Comparison of ENCODE assay signal across 18 cellular contexts in the genomic region with DNA sequence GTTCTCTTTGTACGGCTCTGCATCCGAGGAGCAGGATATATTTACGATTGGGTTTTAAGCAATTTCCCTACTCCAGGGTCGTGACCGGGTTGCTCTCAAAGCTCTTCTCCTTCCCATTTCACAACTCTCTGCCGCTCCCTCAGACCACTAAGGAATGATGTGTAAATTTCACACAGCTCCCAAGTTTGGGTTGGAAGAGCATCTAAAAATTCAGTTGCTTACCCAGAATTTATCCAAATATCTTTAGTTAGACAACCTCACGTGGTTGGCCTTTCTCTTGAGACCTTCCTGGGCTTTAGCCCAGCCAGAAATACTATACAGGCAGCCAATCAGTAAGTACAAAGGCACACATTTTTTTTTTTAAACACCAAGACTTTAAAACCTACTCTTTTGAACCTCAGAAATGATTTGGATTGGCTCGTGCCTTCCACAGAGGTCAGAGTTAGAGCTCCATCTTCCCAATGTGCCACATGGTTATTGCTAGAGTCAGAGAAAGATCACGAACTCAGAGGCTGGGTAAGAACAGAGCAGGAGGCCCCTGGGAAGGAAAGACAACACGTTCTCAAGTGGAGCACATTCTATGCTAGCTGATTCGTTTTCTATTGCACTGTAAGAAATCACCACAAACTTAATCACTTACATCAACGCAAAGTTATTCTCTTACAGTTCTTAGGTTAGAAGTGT.
A peak's percentile ranks its signal among the peaks of the same experiment; 100 is the strongest.
DNase-seq lines count a peak whose midpoint lies in the region; ATAC-seq and TF ChIP-seq lines count a peak whose summit lies in the region.
"Had no signal": no experiment of that assay in that cellular context is flagged by ENCODE, and none has a peak within 500 bp of the region (broad histone marks: within the 10 kb centered on the region; RNA-seq: fewer than 3 reads in every experiment).

No MANE protein-coding gene starts in this region.

- 64 to 67% methylated on average over 12 of the region's 12 CpGs for WGBS in heart right ventricle, 2 donors
- 46 to 54% methylated on average over 12 of the region's 12 CpGs for WGBS in tibial nerve, 2 donors

- H3K4me3 ChIP-seq in fibroblast of mammary gland (ENCODE audit: control insufficient read depth, low read depth, low read length) (no peak overlapping the region), heart right ventricle (no peak overlapping the region), tibial nerve (no peak overlapping the region)

- DNase-seq in fibroblast of mammary gland (ENCODE audit: low read depth) (peak; percentile 20), heart right ventricle (peak in 1 of 2 donors; percentile 11), nephron progenitor cell (no peak), tibial nerve (ENCODE audit: low spot score in 2 of 2) (peak; percentile 47 to 82), osteocyte (ENCODE audit: extremely low spot score, unreplicated experiment) (no peak), NCI-H2107 treated with DMSO at 0.1 percent for 48 hours (lab: John Stamatoyannopoulos, UW; ENCODE audit: unreplicated experiment) (no peak), SKM-1 (lab: John Stamatoyannopoulos, UW; ENCODE audit: unreplicated experiment) (no peak)
- no peak for DNase-seq in stimulated activated CD4-positive, alpha-beta T cell treated with anti-CD3 and anti-CD28 coated beads, Interleukin-4, amount 100 ng/mL, for 1 hour
- DNase-seq: BE2C; Calu3; CD4-positive, alpha-beta memory T cell; H7; Kasumi-1; NCI-H187; NCI-H446; NCI-H69; SHP77 treated with DMSO at 0.1 percent for 48 hours had no signal

- H3K36me3 ChIP-seq in heart right ventricle (no peaks in the 10 kb centered on the region), tibial nerve (no peaks in the 10 kb centered on the region)
- H3K36me3 ChIP-seq: BE2C had no signal

- H3K9me3 ChIP-seq in heart right ventricle = no peaks in the 10 kb centered on the region
- H3K9me3 ChIP-seq in tibial nerve = no peaks in the 10 kb centered on the region
- H3K9me3 ChIP-seq: BE2C had no signal

- TF ChIP-seq CTCF in fibroblast of mammary gland (conservative IDR thresholded peaks at IDR 0.05; ENCODE audit: control insufficient read depth, insufficient read depth, low read depth, low read length) (no peak), heart right ventricle (IDR thresholded peaks at IDR 0.05) (no peak), nephron progenitor cell (IDR thresholded peaks at IDR 0.05) (no peak), tibial nerve (IDR thresholded peaks at IDR 0.05) (no peak), osteocyte (IDR thresholded peaks at IDR 0.05) (no peak)

- no peak for TF ChIP-seq POLR2A in tibial nerve (IDR thresholded peaks at IDR 0.05)

- H3K27me3 Mint-ChIP-seq in nephron progenitor cell (ENCODE audit: low read depth, poor library complexity) (peaks cover 9% of the 10 kb centered on the region), osteocyte (ENCODE audit: unreplicated experiment) (no peaks in the 10 kb centered on the region)
- H3K27me3 Mint-ChIP-seq: IgD-negative memory B cell had no signal

- peaks cover 0 to 31% (median 0%) of the 10 kb centered on the region in 7 donors for H3K27me3 ChIP-seq in heart right ventricle
- no peaks in the 10 kb centered on the region for H3K27me3 ChIP-seq in tibial nerve
- H3K27me3 ChIP-seq: BE2C had no signal

- H3K27ac Mint-ChIP-seq in nephron progenitor cell = peak overlapping the region; percentile 36
- H3K27ac Mint-ChIP-seq in osteocyte (ENCODE audit: unreplicated experiment) = no peak overlapping the region
- H3K27ac Mint-ChIP-seq: IgD-negative memory B cell had no signal

- ATAC-seq in heart right ventricle = peak in 6 of 8 donors; percentile 48 to 78 (median 60)

- no peak overlapping the region for H3K4me3 Mint-ChIP-seq in nephron progenitor cell
- no peak overlapping the region for H3K4me3 Mint-ChIP-seq in osteocyte (ENCODE audit: unreplicated experiment)
- H3K4me3 Mint-ChIP-seq: CD4-positive, alpha-beta memory T cell; IgD-negative memory B cell had no signal

- H3K36me3 Mint-ChIP-seq in nephron progenitor cell (ENCODE audit: low read depth) (no peaks in the 10 kb centered on the region), osteocyte (ENCODE audit: unreplicated experiment) (no peaks in the 10 kb centered on the region)
- H3K36me3 Mint-ChIP-seq: CD4-positive, alpha-beta memory T cell; IgD-negative memory B cell had no signal

- H3K27ac ChIP-seq in heart right ventricle (no peak overlapping the region), tibial nerve (peak overlapping the region in 2 of 4 donors; percentile 17 to 34)

- H3K9me3 Mint-ChIP-seq in nephron progenitor cell (no peaks in the 10 kb centered on the region), osteocyte (ENCODE audit: unreplicated experiment) (peaks cover 4% of the 10 kb centered on the region)
- H3K9me3 Mint-ChIP-seq: CD4-positive, alpha-beta memory T cell; IgD-negative memory B cell had no signal

- intact Hi-C loops in heart right ventricle (cut with DNase I) = no loop called here

- peak in 1 of 2 donors; percentile 83 for TF ChIP-seq EP300 in tibial nerve (IDR thresholded peaks at IDR 0.05)

- no peaks in the 10 kb centered on the region for H3K4me1 ChIP-seq in heart right ventricle
- H3K4me1 ChIP-seq in tibial nerve = peaks cover 0 to 21% (median 0%) of the 10 kb centered on the region in 4 donors

- peaks cover 49% of the 10 kb centered on the region for H3K4me1 Mint-ChIP-seq in nephron progenitor cell
- no peaks in the 10 kb centered on the region for H3K4me1 Mint-ChIP-seq in osteocyte (ENCODE audit: unreplicated experiment)
- H3K4me1 Mint-ChIP-seq: CD4-positive, alpha-beta memory T cell; IgD-negative memory B cell had no signal

Comparison
In these comparisons a context has a peak if more than half of its experiments do, and no peak if none do; other contexts are left out.
1. DNase-seq: peak in fibroblast of mammary gland (single experiment) and tibial nerve (2 of 2); none in nephron progenitor cell (single experiment), osteocyte (single experiment), NCI-H2107 treated with DMSO at 0.1 percent for 48 hours (single experiment), SKM-1 (single experiment) and stimulated activated CD4-positive, alpha-beta T cell treated with anti-CD3 and anti-CD28 coated beads, Interleukin-4, amount 100 ng/mL, for 1 hour (single experiment).